ENCODE assay signal across 1 cellular context in genomic region chr18:6566338-6566911, GRCh38.
TF ChIP-seq lines count a peak whose summit lies in the region.

No MANE protein-coding gene starts in this region.

TF ChIP-seq in HEK293, 187 proteins besides CTCF, POLR2A, EP300 and RAD21 (continued from another document):
- TF ChIP-seq PRDM2 (tag by site-specific recombination; IDR thresholded peaks at IDR 0.05; ENCODE audit: borderline replicate concordance) (no peak), PRDM1 (tag by site-specific recombination; IDR thresholded peaks at IDR 0.05) (peak; percentile 55)
TF ChIP-seq in HEK293: peak in this region for 1.
